ENCODE assay signal across 8 cellular contexts in genomic region chr3:12966847-12967750, GRCh38.
DNase-seq lines count a peak whose midpoint lies in the region; ATAC-seq, FAIRE-seq and TF ChIP-seq lines count a peak whose summit lies in the region.

No MANE protein-coding gene starts in this region.

- peaks cover 91% of the 10 kb centered on the region for H3K4me1 ChIP-seq in BLaER1
- H3K4me1 ChIP-seq in astrocyte (ENCODE audit: insufficient read depth, low read length) = peaks cover 16% of the 10 kb centered on the region
- peaks cover 9% of the 10 kb centered on the region for H3K4me1 ChIP-seq in keratinocyte (ENCODE audit: control insufficient read depth, extremely low read depth, insufficient read depth, low read length)

- H3K9me3 ChIP-seq in BLaER1 = no peaks in the 10 kb centered on the region
- H3K9me3 ChIP-seq in astrocyte (ENCODE audit: insufficient read depth, low read depth, low read length) = no peaks in the 10 kb centered on the region
- H3K9me3 ChIP-seq in keratinocyte (ENCODE audit: control insufficient read depth, low read depth, low read length) = no peaks in the 10 kb centered on the region

- peaks cover 11% of the 10 kb centered on the region for H3K27me3 Mint-ChIP-seq in astrocyte (ENCODE audit: low read depth, unreplicated experiment)

- H3K79me2 ChIP-seq in astrocyte (ENCODE audit: insufficient read depth, low read length) (peaks cover 47% of the 10 kb centered on the region), keratinocyte (ENCODE audit: control insufficient read depth, insufficient read depth, low read length) (peaks cover 19% of the 10 kb centered on the region)

- peak; percentile 29 for DNase-seq in HPDE6-E6E7 (ENCODE audit: extremely low spot score)
- DNase-seq in astrocyte (ENCODE audit: low read depth) = no peak
- no peak for DNase-seq in keratinocyte (ENCODE audit: low read depth, low spot score)
- peak in 1 of 2 donors; percentile 59 for DNase-seq in stimulated activated effector memory CD8-positive, alpha-beta T cell treated with anti-CD3 and anti-CD28 coated beads, Interleukin-12 subunit alpha, Interleukin-12 subunit beta, amount 100 ng/mL, for 72 hours (ENCODE audit: low spot score in 2 of 2)
- DNase-seq in iPS-NIHi7 (ENCODE audit: extremely low spot score) = no peak
- no peak for DNase-seq in mucosa of gallbladder (ENCODE audit: low spot score)

- H3K36me3 Mint-ChIP-seq in astrocyte (ENCODE audit: low read depth, unreplicated experiment) = peaks cover 5% of the 10 kb centered on the region
- peaks cover 42% of the 10 kb centered on the region for H3K36me3 Mint-ChIP-seq in stimulated activated effector memory CD8-positive, alpha-beta T cell treated with anti-CD3 and anti-CD28 coated beads, Interleukin-12 subunit alpha, Interleukin-12 subunit beta, amount 100 ng/mL, for 72 hours

- H3K4me2 ChIP-seq in BLaER1 (peak overlapping the region; percentile 100), astrocyte (ENCODE audit: low read length) (peak overlapping the region; percentile 100), keratinocyte (ENCODE audit: control insufficient read depth, extremely low read depth, insufficient read depth, low read depth, low read length) (peak overlapping the region; percentile 90)

- H3K36me3 ChIP-seq in BLaER1 = peaks cover 36% of the 10 kb centered on the region
- H3K36me3 ChIP-seq in astrocyte (ENCODE audit: insufficient read depth, low read length) = no peaks in the 10 kb centered on the region
- peaks cover 0 to 7% of the 10 kb centered on the region in 2 experiments for H3K36me3 ChIP-seq in keratinocyte (ENCODE audit: control insufficient read depth in 2 of 2, extremely low read depth in 1 of 2, insufficient read depth in 2 of 2, low read length in 2 of 2)

- no peaks in the 10 kb centered on the region for H3K27me3 ChIP-seq in BLaER1
- H3K27me3 ChIP-seq in astrocyte (ENCODE audit: insufficient read depth, low read length) = no peaks in the 10 kb centered on the region
- H3K27me3 ChIP-seq in keratinocyte (ENCODE audit: control insufficient read depth, extremely low read depth, insufficient read depth, low read length) = peaks cover 6% of the 10 kb centered on the region

- peak overlapping the region; percentile 94 for H3K4me3 Mint-ChIP-seq in astrocyte (ENCODE audit: unreplicated experiment)
- H3K4me3 Mint-ChIP-seq in stimulated activated effector memory CD8-positive, alpha-beta T cell treated with anti-CD3 and anti-CD28 coated beads, Interleukin-12 subunit alpha, Interleukin-12 subunit beta, amount 100 ng/mL, for 72 hours = peak overlapping the region; percentile 68

- ATAC-seq in GM21360 (IDR thresholded peaks at IDR 0.05; ENCODE audit: unreplicated experiment) = peak; percentile 9
- peak; percentile 7 for ATAC-seq in stimulated activated effector memory CD8-positive, alpha-beta T cell treated with anti-CD3 and anti-CD28 coated beads, Interleukin-12 subunit alpha, Interleukin-12 subunit beta, amount 100 ng/mL, for 72 hours

- peaks cover 3% of the 10 kb centered on the region for H3K9me1 ChIP-seq in keratinocyte (ENCODE audit: control insufficient read depth, extremely low read depth, insufficient read depth, low read length)

- H3K27ac ChIP-seq in BLaER1 (peak overlapping the region; percentile 72), astrocyte (ENCODE audit: low read depth, low read length) (peak overlapping the region; percentile 64), keratinocyte (ENCODE audit: control insufficient read depth, insufficient read depth, low read length) (peak overlapping the region; percentile 65)

- peak overlapping the region; percentile 73 for H3K4me3 ChIP-seq in BLaER1
- H3K4me3 ChIP-seq in astrocyte (ENCODE audit: insufficient read depth, low read depth, low read length) = peak overlapping the region; percentile 83
- H3K4me3 ChIP-seq in keratinocyte (ENCODE audit: control insufficient read depth in 2 of 3, extremely low read depth in 1 of 3, insufficient read depth in 2 of 3, low read depth in 1 of 3, low read length in 3 of 3) = peak overlapping the region; percentile 69 to 84 (median 83)

- H3K27ac Mint-ChIP-seq in astrocyte (ENCODE audit: unreplicated experiment) = peak overlapping the region; percentile 94
- H3K27ac Mint-ChIP-seq in stimulated activated effector memory CD8-positive, alpha-beta T cell treated with anti-CD3 and anti-CD28 coated beads, Interleukin-12 subunit alpha, Interleukin-12 subunit beta, amount 100 ng/mL, for 72 hours = peak overlapping the region; percentile 86

- H2AFZ ChIP-seq in astrocyte (ENCODE audit: low read depth, low read length) (peak overlapping the region; percentile 79), keratinocyte (ENCODE audit: control insufficient read depth, low read length) (peak overlapping the region; percentile 52)

- H4K20me1 ChIP-seq in BLaER1 (peaks cover 98% of the 10 kb centered on the region), astrocyte (ENCODE audit: insufficient read depth, low read length) (peaks cover 49% of the 10 kb centered on the region), keratinocyte (ENCODE audit: control insufficient read depth, extremely low read depth, insufficient read depth, low read length) (peaks cover 5% of the 10 kb centered on the region)

- H3K9me3 Mint-ChIP-seq in astrocyte (ENCODE audit: unreplicated experiment) = no peaks in the 10 kb centered on the region
- no peaks in the 10 kb centered on the region for H3K9me3 Mint-ChIP-seq in stimulated activated effector memory CD8-positive, alpha-beta T cell treated with anti-CD3 and anti-CD28 coated beads, Interleukin-12 subunit alpha, Interleukin-12 subunit beta, amount 100 ng/mL, for 72 hours

- dilution Hi-C loops in keratinocyte (cut with MboI; ENCODE audit: extremely low pct_ligation_motif_present, low sequenced_read_pairs) = no loop called here

- H3K4me1 Mint-ChIP-seq in astrocyte (ENCODE audit: low read depth, unreplicated experiment) = peaks cover 21% of the 10 kb centered on the region
- peaks cover 84% of the 10 kb centered on the region for H3K4me1 Mint-ChIP-seq in stimulated activated effector memory CD8-positive, alpha-beta T cell treated with anti-CD3 and anti-CD28 coated beads, Interleukin-12 subunit alpha, Interleukin-12 subunit beta, amount 100 ng/mL, for 72 hours

- FAIRE-seq in astrocyte (lab: Jason Lieb, UNC) (no peak), keratinocyte (lab: Jason Lieb, UNC) (no peak)

- TF ChIP-seq CTCF in astrocyte (IDR thresholded peaks at IDR 0.05; ENCODE audit: insufficient read depth, low read depth, low read length) (no peak), keratinocyte (optimal IDR thresholded peaks at IDR 0.05 in 1 of 3, IDR thresholded peaks at IDR 0.05 in 1 of 3, conservative IDR thresholded peaks at IDR 0.05 in 1 of 3; ENCODE audit: extremely low read depth in 1 of 3, insufficient read depth in 2 of 3, low read length in 3 of 3) (no peak)

- H3K9ac ChIP-seq in BLaER1 (peak overlapping the region; percentile 80), astrocyte (ENCODE audit: low read length) (peak overlapping the region; percentile 88), keratinocyte (ENCODE audit: control insufficient read depth, extremely low read depth, insufficient read depth, low read length) (peak overlapping the region; percentile 83)
